ENCODE assay signal across 1 cellular context in the genomic region with DNA sequence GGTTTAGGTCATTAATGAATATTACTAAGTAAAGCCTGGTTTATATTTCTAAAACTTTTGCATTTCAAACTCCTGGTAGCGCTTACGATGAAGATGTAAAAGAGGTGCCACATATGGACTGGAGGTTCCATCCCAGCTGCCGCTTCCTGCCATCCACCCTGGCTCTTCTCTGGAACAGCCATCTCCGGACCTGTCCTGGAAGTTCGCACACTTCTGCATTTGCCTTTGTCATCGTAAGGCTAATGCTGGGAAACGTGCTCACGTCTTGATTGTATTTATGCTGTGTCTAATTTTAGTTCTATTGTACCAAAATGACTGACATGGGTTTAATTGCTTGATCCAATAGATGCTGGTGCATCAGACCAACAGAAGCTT.
A peak's percentile ranks its signal among the peaks of the same experiment; 100 is the strongest.
TF ChIP-seq lines count a peak whose summit lies in the region.

No MANE protein-coding gene starts in this region.

TF ChIP-seq in HepG2, 621 proteins besides CTCF, POLR2A, EP300 and RAD21:
- TF ChIP-seq MTF2 (CRISPR knock-in tag; IDR thresholded peaks at IDR 0.05; ENCODE audit: borderline replicate concordance) (0 out of 2 replicates have a peak, but pooled peaks have one; percentile 44), ZNF597 (CRISPR knock-in tag; IDR thresholded peaks at IDR 0.05) (no peak), ARID4A (CRISPR knock-in tag; IDR thresholded peaks at IDR 0.05; ENCODE audit: borderline replicate concordance) (0 out of 2 replicates have a peak, but pooled peaks have one; percentile 3), ZSCAN31 (CRISPR knock-in tag; IDR thresholded peaks at IDR 0.05; ENCODE audit: low read depth) (no peak), IKZF1 (IDR thresholded peaks at IDR 0.05) (no peak), SETDB1 (CRISPR knock-in tag; IDR thresholded peaks at IDR 0.05; ENCODE audit: borderline replicate concordance) (no peak), JDP2 (CRISPR knock-in tag; IDR thresholded peaks at IDR 0.05; ENCODE audit: borderline replicate concordance) (no peak), NAIF1 (CRISPR knock-in tag; IDR thresholded peaks at IDR 0.05; ENCODE audit: borderline replicate concordance) (no peak)
